In genomic region chr1:183841950-183842816, GRCh38 we compare ENCODE assay signal across 1 cellular context.
A peak's percentile ranks its signal among the peaks of the same experiment; 100 is the strongest.
TF ChIP-seq lines count a peak whose summit lies in the region.

No MANE protein-coding gene starts in this region.

TF ChIP-seq in HepG2, 621 proteins besides CTCF, POLR2A, EP300 and RAD21 (continued from another document and continues in another):
- TF ChIP-seq ZBTB39 (CRISPR knock-in tag; IDR thresholded peaks at IDR 0.05) (no peak), BCL6 (CRISPR knock-in tag; IDR thresholded peaks at IDR 0.05) (peak; percentile 70), ZNF709 (CRISPR knock-in tag; IDR thresholded peaks at IDR 0.05) (no peak), ELK4 (CRISPR knock-in tag; IDR thresholded peaks at IDR 0.05; ENCODE audit: borderline replicate concordance) (no peak), ZNF292 (CRISPR knock-in tag; IDR thresholded peaks at IDR 0.05; ENCODE audit: borderline replicate concordance, low read depth) (peak; percentile 37; the same call in 1 of the 2 replicates), ISL2 (CRISPR knock-in tag; IDR thresholded peaks at IDR 0.05) (peak; percentile 32; the same call in 1 of the 2 replicates), FOXJ3 (CRISPR knock-in tag; IDR thresholded peaks at IDR 0.05; ENCODE audit: borderline replicate concordance) (0 out of 2 replicates have a peak, but pooled peaks have one; percentile 29), STAT5B (CRISPR knock-in tag; IDR thresholded peaks at IDR 0.05) (no peak), ONECUT2 (CRISPR knock-in tag; IDR thresholded peaks at IDR 0.05) (peak; percentile 77), BORCS8-MEF2B (CRISPR knock-in tag; IDR thresholded peaks at IDR 0.05) (no peak), KLF15 (CRISPR knock-in tag; IDR thresholded peaks at IDR 0.05; ENCODE audit: borderline replicate concordance) (no peak), MLXIP (CRISPR knock-in tag; IDR thresholded peaks at IDR 0.05; ENCODE audit: borderline replicate concordance) (no peak), MXD4 (CRISPR knock-in tag; IDR thresholded peaks at IDR 0.05) (no peak), ZNF180 (CRISPR knock-in tag; IDR thresholded peaks at IDR 0.05; ENCODE audit: borderline replicate concordance, low read depth) (no peak), ZNF446 (CRISPR knock-in tag; IDR thresholded peaks at IDR 0.05) (no peak), FOSL2 (CRISPR knock-in tag; IDR thresholded peaks at IDR 0.05) (peak; percentile 35; the same call in 1 of the 2 replicates), E2F5 (CRISPR knock-in tag; conservative IDR thresholded peaks at IDR 0.05) (no peak), ZFP41 (CRISPR knock-in tag; IDR thresholded peaks at IDR 0.05; ENCODE audit: borderline replicate concordance) (no peak), ZNF350 (CRISPR knock-in tag; IDR thresholded peaks at IDR 0.05; ENCODE audit: borderline replicate concordance, low read depth) (no peak), PHB2 (IDR thresholded peaks at IDR 0.05; ENCODE audit: partially characterized antibody) (no peak), THRA (CRISPR knock-in tag; IDR thresholded peaks at IDR 0.05; ENCODE audit: borderline replicate concordance) (peak; percentile 18; the same call in 1 of the 2 replicates), ZKSCAN8 (CRISPR knock-in tag; IDR thresholded peaks at IDR 0.05; ENCODE audit: borderline replicate concordance) (no peak), PATZ1 (CRISPR knock-in tag; IDR thresholded peaks at IDR 0.05) (no peak), SOX13 (IDR thresholded peaks at IDR 0.05) (no peak), SOX13 (CRISPR knock-in tag; conservative IDR thresholded peaks at IDR 0.05 in 1 of 2, IDR thresholded peaks at IDR 0.05 in 1 of 2) (peak in 1 of 2 experiments; percentile 53; a peak in 1 of 4 replicates), NRL (CRISPR knock-in tag; IDR thresholded peaks at IDR 0.05; ENCODE audit: borderline replicate concordance) (no peak), SALL1 (CRISPR knock-in tag; IDR thresholded peaks at IDR 0.05) (peak; percentile 26; the same call in 1 of the 2 replicates), ZEB1 (IDR thresholded peaks at IDR 0.05; ENCODE audit: insufficient replicate concordance, low read depth) (no peak), NFIC (IDR thresholded peaks at IDR 0.05; ENCODE audit: low read length) (peak; percentile 47; the same call in 1 of the 2 replicates), TEAD3 (CRISPR knock-in tag; optimal IDR thresholded peaks at IDR 0.05; ENCODE audit: borderline replicate concordance) (peak; percentile 62), REST (IDR thresholded peaks at IDR 0.05; ENCODE audit: borderline replicate concordance in 1 of 2, low read depth in 1 of 2, low read length in 2 of 2) (no peak), ZNF572 (CRISPR knock-in tag; IDR thresholded peaks at IDR 0.05) (no peak), ZNF747 (CRISPR knock-in tag; IDR thresholded peaks at IDR 0.05; ENCODE audit: borderline replicate concordance) (no peak), GFI1 (CRISPR knock-in tag; IDR thresholded peaks at IDR 0.05; ENCODE audit: borderline replicate concordance) (peak; percentile 54; the same call in 1 of the 2 replicates), KLF11 (CRISPR knock-in tag; IDR thresholded peaks at IDR 0.05) (no peak), ZNF33A (CRISPR knock-in tag; IDR thresholded peaks at IDR 0.05; ENCODE audit: borderline replicate concordance) (no peak), ZKSCAN1 (IDR thresholded peaks at IDR 0.05; ENCODE audit: low read length) (no peak), ZNF580 (CRISPR knock-in tag; IDR thresholded peaks at IDR 0.05; ENCODE audit: borderline replicate concordance, low read depth) (no peak), POLR2AphosphoS5 (IDR thresholded peaks at IDR 0.05; ENCODE audit: low read depth, low read length) (no peak), XRCC5 (optimal IDR thresholded peaks at IDR 0.05; ENCODE audit: low read length) (no peak), POLR2G (IDR thresholded peaks at IDR 0.05; ENCODE audit: low read depth, low read length) (0 out of 2 replicates have a peak, but pooled peaks have one; percentile 33), AKAP8 (CRISPR knock-in tag; IDR thresholded peaks at IDR 0.05) (no peak), MBD4 (IDR thresholded peaks at IDR 0.05; ENCODE audit: borderline replicate concordance, low read length) (no peak), ZNF713 (CRISPR knock-in tag; IDR thresholded peaks at IDR 0.05) (no peak), ZNF331 (CRISPR knock-in tag; IDR thresholded peaks at IDR 0.05) (no peak), FIP1L1 (IDR thresholded peaks at IDR 0.05; ENCODE audit: borderline replicate concordance, insufficient read depth, low read depth, low read length) (no peak), HOXA7 (CRISPR knock-in tag; IDR thresholded peaks at IDR 0.05) (no peak), BCLAF1 (IDR thresholded peaks at IDR 0.05) (no peak)
